ENCODE assay signal across 1 cellular context in the genomic region with DNA sequence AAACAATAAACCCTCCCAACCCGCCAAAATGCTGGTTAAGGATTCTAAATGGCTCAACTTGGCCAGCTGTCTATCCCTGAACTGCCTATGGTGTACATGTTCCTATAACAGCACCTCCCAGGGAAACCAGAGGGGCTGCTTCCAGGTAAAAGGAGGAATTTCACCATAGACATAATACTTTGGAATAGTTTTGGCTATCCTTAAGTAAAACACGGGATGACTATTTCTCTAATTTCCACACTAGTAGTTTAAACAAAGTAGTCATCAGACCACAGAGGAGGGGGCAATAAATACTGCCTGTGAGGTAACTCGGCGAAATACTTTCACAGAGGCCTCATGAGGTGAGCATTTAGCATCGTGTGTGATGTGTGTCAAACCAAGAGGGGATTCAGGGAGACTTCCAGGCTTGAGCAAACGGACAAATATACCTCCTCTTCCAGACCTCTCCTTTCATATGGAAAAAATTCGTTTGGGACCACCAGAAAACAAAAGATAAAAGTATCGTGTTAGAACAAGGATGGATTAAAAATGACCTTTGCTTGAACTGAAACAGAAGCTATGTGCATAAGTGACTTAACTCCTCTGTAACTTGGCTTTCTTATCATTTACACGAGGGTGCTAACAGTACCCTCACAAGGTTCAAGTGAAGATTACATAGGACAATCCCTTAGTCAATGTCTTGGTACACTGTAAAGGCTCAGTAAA.
TF ChIP-seq lines count a peak whose summit lies in the region.

No MANE protein-coding gene starts in this region.

TF ChIP-seq in IMR-90, 13 proteins besides CTCF, POLR2A, EP300 and RAD21 (continued from another document):
- TF ChIP-seq SMC3 (IDR thresholded peaks at IDR 0.05; ENCODE audit: low read depth, low read length), result no peak
- no peak for TF ChIP-seq RCOR1 (IDR thresholded peaks at IDR 0.05; ENCODE audit: insufficient replicate concordance, low read length)
- no peak for TF ChIP-seq MAZ (IDR thresholded peaks at IDR 0.05; ENCODE audit: borderline replicate concordance, low read depth, low read length)
- no peak for TF ChIP-seq RFX5 (IDR thresholded peaks at IDR 0.05; ENCODE audit: low read depth, low read length)
- TF ChIP-seq FOS (IDR thresholded peaks at IDR 0.05; ENCODE audit: low read depth, low read length), result no peak
